In genomic region chr1:204997616-204998015, GRCh38 we compare ENCODE assay signal across 1 cellular context.
TF ChIP-seq lines count a peak whose summit lies in the region.

No MANE protein-coding gene starts in this region.

TF ChIP-seq in GM12878, 131 proteins besides CTCF, POLR2A, EP300 and RAD21 (continued from another document):
- TF ChIP-seq WRNIP1 (IDR thresholded peaks at IDR 0.05; ENCODE audit: borderline replicate concordance, low read depth, low read length) (no peak), PAX8 (IDR thresholded peaks at IDR 0.05) (no peak), ZNF687 (IDR thresholded peaks at IDR 0.05) (no peak), TARDBP (IDR thresholded peaks at IDR 0.05; ENCODE audit: borderline replicate concordance) (no peak), REST (IDR thresholded peaks at IDR 0.05; ENCODE audit: low read depth, low read length) (no peak), SPI1 (IDR thresholded peaks at IDR 0.05; ENCODE audit: borderline replicate concordance, insufficient read depth, low read depth, low read length) (no peak), CBX3 (IDR thresholded peaks at IDR 0.05; ENCODE audit: borderline replicate concordance, low read depth) (no peak), BMI1 (IDR thresholded peaks at IDR 0.05; ENCODE audit: borderline replicate concordance) (no peak), EED (IDR thresholded peaks at IDR 0.05; ENCODE audit: low read depth) (no peak), SUPT20H (IDR thresholded peaks at IDR 0.05; ENCODE audit: borderline replicate concordance, control insufficient read depth, low read depth, low read length) (no peak), POLR2AphosphoS2 (IDR thresholded peaks at IDR 0.05; ENCODE audit: low read depth, low read length) (no peak), MEF2A (IDR thresholded peaks at IDR 0.05; ENCODE audit: insufficient read depth, low read depth, low read length) (no peak), HCFC1 (IDR thresholded peaks at IDR 0.05; ENCODE audit: low read length) (no peak), ZBTB11 (CRISPR knock-in tag; IDR thresholded peaks at IDR 0.05) (no peak), ATF3 (IDR thresholded peaks at IDR 0.05; ENCODE audit: borderline replicate concordance, extremely low read depth, low read depth, low read length) (no peak)
